ENCODE assay signal across 10 cellular contexts in genomic region chr10:59536151-59536550, GRCh38.
DNase-seq lines count a peak whose midpoint lies in the region; ATAC-seq and TF ChIP-seq lines count a peak whose summit lies in the region.
"Had no signal": no experiment of that assay in that cellular context is flagged by ENCODE, and none has a peak within 500 bp of the region (broad histone marks: within the 10 kb centered on the region; RNA-seq: fewer than 3 reads in every experiment).

No MANE protein-coding gene starts in this region.

- H3K27me3 ChIP-seq in osteoblast (ENCODE audit: insufficient read depth, low read length): no peaks in the 10 kb centered on the region

- no peaks in the 10 kb centered on the region for H4K20me1 ChIP-seq in osteoblast (ENCODE audit: insufficient read depth, low read length)

- H3K4me1 ChIP-seq in osteoblast (ENCODE audit: insufficient read depth, low read length): peaks cover 7% of the 10 kb centered on the region

- TF ChIP-seq CTCF in fibroblast of mammary gland (conservative IDR thresholded peaks at IDR 0.05; ENCODE audit: control insufficient read depth, insufficient read depth, low read depth, low read length): no peak
- no peak for TF ChIP-seq CTCF in osteoblast (IDR thresholded peaks at IDR 0.05; ENCODE audit: extremely low read depth, low read depth, low read length)

- no peaks in the 10 kb centered on the region for H3K9me3 ChIP-seq in osteoblast (ENCODE audit: low read depth, low read length)

- DNase-seq in COLO668 (lab: John Stamatoyannopoulos, UW; ENCODE audit: unreplicated experiment): peak; percentile 6
- peak; percentile 61 for DNase-seq in RKO (ENCODE audit: low spot score)
- DNase-seq in fibroblast of mammary gland (ENCODE audit: low read depth): peak; percentile 86
- DNase-seq in osteoblast (ENCODE audit: insufficient read length, low spot score, missing footprints): peak; percentile 87
- no peak for DNase-seq in HT-29 (ENCODE audit: low spot score)
- no peak for DNase-seq in activated T-cell treated with anti-CD3 and anti-CD28 coated beads for 4 hours
- no peak for DNase-seq in NCI-H446 (lab: John Stamatoyannopoulos, UW)
- DNase-seq: DMS79 treated with DMSO at 0.1 percent for 48 hours; naive thymus-derived CD4-positive, alpha-beta T cell had no signal

- H3K79me2 ChIP-seq in osteoblast (ENCODE audit: insufficient read depth, low read length): no peaks in the 10 kb centered on the region

- H3K4me2 ChIP-seq in osteoblast (ENCODE audit: insufficient read depth, low read length): peak overlapping the region; percentile 13

- peak overlapping the region; percentile 38 for H3K27ac ChIP-seq in osteoblast (ENCODE audit: low read depth, low read length)

- ATAC-seq in GM19455 (IDR thresholded peaks at IDR 0.05; ENCODE audit: unreplicated experiment): no peak
- ATAC-seq: naive thymus-derived CD4-positive, alpha-beta T cell had no signal

- no peaks in the 10 kb centered on the region for H3K36me3 ChIP-seq in osteoblast (ENCODE audit: insufficient read depth, low read length)

- H2AFZ ChIP-seq in osteoblast (ENCODE audit: low read length): no peak overlapping the region

- H3K4me3 ChIP-seq in fibroblast of mammary gland (ENCODE audit: control insufficient read depth, low read depth, low read length) (no peak overlapping the region), osteoblast (ENCODE audit: insufficient read depth, low read length) (no peak overlapping the region)

Comparison
In these comparisons a context has a peak if more than half of its experiments do, and no peak if none do; other contexts are left out.
1. DNase-seq: peak in COLO668 (single experiment), RKO (single experiment), fibroblast of mammary gland (single experiment) and osteoblast (single experiment); none in HT-29 (single experiment), activated T-cell treated with anti-CD3 and anti-CD28 coated beads for 4 hours (single experiment) and NCI-H446 (0 of 2).